Comparison of ENCODE assay signal across 26 cellular contexts in genomic region chr9:24073237-24073636, GRCh38.
"Had no signal": no experiment of that assay in that cellular context is flagged by ENCODE, and none has a peak within 500 bp of the region (broad histone marks: within the 10 kb centered on the region; RNA-seq: fewer than 3 reads in every experiment).

No MANE protein-coding gene starts in this region.

- H3K4me1 ChIP-seq: colonic mucosa, esophagus muscularis mucosa, foreskin keratinocyte, gastroesophageal sphincter, heart right ventricle, left lung, parathyroid adenoma, right atrium auricular region, suprapubic skin, transverse colon, upper lobe of right lung, uterus had no signal

- DNase-seq: colonic mucosa; effector CD8-positive, alpha-beta T cell; endodermal cell; foreskin keratinocyte; heart right ventricle; hypothalamus; left cardiac atrium; left lung; mesenchymal stem cell; mucosa of descending colon; naive B cell; stimulated activated CD4-positive, alpha-beta T cell treated with anti-CD3 and anti-CD28 coated beads, Interleukin-12 subunit alpha, Interleukin-12 subunit beta, amount 100 ng/mL, for 4 hours; stimulated activated CD4-positive, alpha-beta T cell treated with anti-CD3 and anti-CD28 coated beads, Interleukin-1b, Interleukin-23, amount 100 ng/mL, for 48 hours; stimulated activated CD4-positive, alpha-beta T cell treated with anti-CD3 and anti-CD28 coated beads, Interleukin-4, amount 100 ng/mL, for 1 hour; stimulated activated CD8-positive, alpha-beta memory T cell treated with anti-CD3 and anti-CD28 coated beads, Interleukin-4, amount 100 ng/mL, for 48 hours; stimulated activated naive CD4-positive, alpha-beta T cell; stimulated activated naive CD8-positive, alpha-beta T cell treated with anti-CD3 and anti-CD28 coated beads, Interleukin-15, amount 100 ng/mL, for 72 hours; transverse colon; upper lobe of right lung; uterus had no signal

- H3K9me3 ChIP-seq: colonic mucosa, esophagus muscularis mucosa, gastroesophageal sphincter, mucosa of descending colon, right atrium auricular region, suprapubic skin, transverse colon, upper lobe of right lung, uterus had no signal

- H3K27me3 ChIP-seq: colonic mucosa, esophagus muscularis mucosa, foreskin keratinocyte, gastroesophageal sphincter, heart right ventricle, left lung, right atrium auricular region, suprapubic skin, transverse colon, upper lobe of right lung, uterus had no signal

- H3K79me2 ChIP-seq: parathyroid adenoma had no signal

- H3K4me3 ChIP-seq: colonic mucosa, esophagus muscularis mucosa, gastroesophageal sphincter, heart right ventricle, left lung, mucosa of descending colon, right atrium auricular region, smooth muscle cell, suprapubic skin, transverse colon, upper lobe of right lung, uterus had no signal

- H2AFZ ChIP-seq: parathyroid adenoma had no signal

- H3K36me3 ChIP-seq: colonic mucosa, esophagus muscularis mucosa, gastroesophageal sphincter, heart right ventricle, left lung, right atrium auricular region, suprapubic skin, transverse colon, upper lobe of right lung, uterus had no signal

- H3K4me2 ChIP-seq: smooth muscle cell had no signal

- H3K9ac ChIP-seq: parathyroid adenoma had no signal

- H3K27ac ChIP-seq: colonic mucosa, esophagus muscularis mucosa, foreskin keratinocyte, gastroesophageal sphincter, heart right ventricle, left lung, parathyroid adenoma, right atrium auricular region, suprapubic skin, transverse colon, upper lobe of right lung, uterus had no signal
